Comparison of ENCODE assay signal across 11 cellular contexts in genomic region chr22:26587991-26588613, GRCh38. TPM values are rescaled to one million over a fixed set of nuclear protein-coding genes. Genes with fewer than 3 reads are reported as not detected.
DNase-seq lines count a peak whose midpoint lies in the region; ATAC-seq and TF ChIP-seq lines count a peak whose summit lies in the region.
"Had no signal": no experiment of that assay in that cellular context is flagged by ENCODE, and none has a peak within 500 bp of the region (broad histone marks: within the 10 kb centered on the region; RNA-seq: fewer than 3 reads in every experiment).

No MANE protein-coding gene starts in this region.

- POLR2A ChIA-PET in HEK293 (lab: Yijun Ruan, JAX): no interaction called here
- POLR2A ChIA-PET in activated CD4-positive, alpha-beta memory T cell treated with anti-CD3 and anti-CD28 coated beads for 36 hours (lab: Charles Lee): no interaction called here

- no peak overlapping the region for H3K27ac Mint-ChIP-seq in activated CD4-positive, alpha-beta memory T cell treated with anti-CD3 and anti-CD28 coated beads for 36 hours

- H3K36me3 Mint-ChIP-seq in activated CD4-positive, alpha-beta memory T cell treated with anti-CD3 and anti-CD28 coated beads for 36 hours: no peaks in the 10 kb centered on the region

- H3K4me3 Mint-ChIP-seq in activated CD4-positive, alpha-beta memory T cell treated with anti-CD3 and anti-CD28 coated beads for 36 hours: peak overlapping the region; percentile 86

- H3K4me1 ChIP-seq in HEK293 (ENCODE audit: control insufficient read depth, insufficient read depth, low read length) (no peaks in the 10 kb centered on the region), liver (ENCODE audit: control insufficient read depth in 4 of 4, insufficient read depth in 4 of 4, low read length in 3 of 4) (peaks cover 8 to 43% (median 39%) of the 10 kb centered on the region in 4 donors), aorta (ENCODE audit: control insufficient read depth in 1 of 2, insufficient read depth in 2 of 2, low read length in 2 of 2) (no peaks in the 10 kb centered on the region)

- 87% methylated on average over 4 of the region's 4 CpGs for WGBS in liver
- 91 to 97% methylated on average over 4 of the region's 4 CpGs for WGBS in aorta, 2 donors

- TF ChIP-seq RAD21 in liver (IDR thresholded peaks at IDR 0.05): no peak

- DNase-seq in AG08395 (ENCODE audit: low spot score): peak; percentile 38
- DNase-seq in activated CD4-positive, alpha-beta memory T cell treated with anti-CD3 and anti-CD28 coated beads for 36 hours: no peak
- no peak for DNase-seq in NCI-H524 treated with DMSO at 0.1 percent for 48 hours (lab: John Stamatoyannopoulos, UW)
- DNase-seq in aorta: no peak
- DNase-seq in NCI-H2196 (lab: John Stamatoyannopoulos, UW; ENCODE audit: unreplicated experiment): no peak
- DNase-seq: body of pancreas, NCI-H1694, testis had no signal

- no peaks in the 10 kb centered on the region for H3K27me3 ChIP-seq in liver (ENCODE audit: control insufficient read depth in 4 of 4, insufficient read depth in 4 of 4, low read length in 3 of 4)
- no peaks in the 10 kb centered on the region for H3K27me3 ChIP-seq in aorta (ENCODE audit: control insufficient read depth in 1 of 2, insufficient read depth in 2 of 2, low read length in 1 of 2)
- H3K27me3 ChIP-seq: body of pancreas, testis had no signal

- H3K9me3 Mint-ChIP-seq in activated CD4-positive, alpha-beta memory T cell treated with anti-CD3 and anti-CD28 coated beads for 36 hours: no peaks in the 10 kb centered on the region

- H3K27me3 Mint-ChIP-seq in activated CD4-positive, alpha-beta memory T cell treated with anti-CD3 and anti-CD28 coated beads for 36 hours: no peaks in the 10 kb centered on the region

- peaks cover 53% of the 10 kb centered on the region for H3K4me1 Mint-ChIP-seq in activated CD4-positive, alpha-beta memory T cell treated with anti-CD3 and anti-CD28 coated beads for 36 hours (ENCODE audit: low read depth)

- H3K9ac ChIP-seq in liver (ENCODE audit: low read depth in 1 of 2, low read length in 2 of 2): peak overlapping the region in 1 of 2 donors; percentile 80

- intact Hi-C loops in activated CD4-positive, alpha-beta memory T cell treated with anti-CD3 and anti-CD28 coated beads for 36 hours (cut with micrococcal nuclease): no loop called here
- intact Hi-C loops in aorta (cut with DNase I): no loop called here

- TF ChIP-seq CTCF in HEK293 (tag by site-specific recombination; IDR thresholded peaks at IDR 0.05) (no peak), liver (IDR thresholded peaks at IDR 0.05; ENCODE audit: low read depth, low read length, missing input control) (no peak)

- H3K27ac ChIP-seq in HEK293 (ENCODE audit: extremely low read depth, low read depth, low read length) (no peak overlapping the region), liver (ENCODE audit: low read depth in 1 of 2, low read length in 2 of 2) (peak overlapping the region; percentile 94 to 97), aorta (ENCODE audit: low read depth in 1 of 2, low read length in 2 of 2) (no peak overlapping the region)

- H3K9me3 ChIP-seq in HEK293 (ENCODE audit: control insufficient read depth, insufficient read depth, low read depth, low read length) (no peaks in the 10 kb centered on the region), liver (ENCODE audit: control insufficient read depth in 4 of 4, low read length in 3 of 4) (no peaks in the 10 kb centered on the region), aorta (ENCODE audit: control insufficient read depth, low read length) (no peaks in the 10 kb centered on the region)
- H3K9me3 ChIP-seq: body of pancreas, testis had no signal

- H3K36me3 ChIP-seq in HEK293 (ENCODE audit: control insufficient read depth in 2 of 2, insufficient read depth in 1 of 2, low read length in 2 of 2) (no peaks in the 10 kb centered on the region), liver (ENCODE audit: control insufficient read depth in 4 of 4, insufficient read depth in 3 of 4, low read depth in 1 of 4, low read length in 3 of 4) (peaks cover 0 to 4% (median 0%) of the 10 kb centered on the region in 4 donors), aorta (ENCODE audit: control insufficient read depth in 1 of 2, insufficient read depth in 2 of 2, low read length in 1 of 2) (no peaks in the 10 kb centered on the region)

- ATAC-seq in aorta (ENCODE audit: low FRiP score) (no peak), GM21528 (IDR thresholded peaks at IDR 0.05; ENCODE audit: low FRiP score, unreplicated experiment) (no peak)
- ATAC-seq: body of pancreas had no signal

- H3K4me3 ChIP-seq in HEK293 (ENCODE audit: low read depth, low read length): no peak overlapping the region
- H3K4me3 ChIP-seq in liver (ENCODE audit: low read depth in 1 of 3, low read length in 3 of 3): peak overlapping the region in 1 of 3 donors; percentile 95
- H3K4me3 ChIP-seq in aorta (ENCODE audit: low read length in 2 of 2): no peak overlapping the region
- H3K4me3 ChIP-seq: body of pancreas had no signal

- CTCF ChIA-PET in HEK293 (lab: Yijun Ruan, JAX): interaction anchor here (0.7 to 1.2 kb wide), 2 partner anchors 131 to 223 kb away, joined by 3 read pairs; no protein-coding TSS in a partner anchor
- CTCF ChIA-PET in activated CD4-positive, alpha-beta memory T cell treated with anti-CD3 and anti-CD28 coated beads for 36 hours (lab: Charles Lee): no interaction called here

TF ChIP-seq in HEK293, 187 proteins besides CTCF, POLR2A, EP300 and RAD21 (continues in another document):
- peak; percentile 51; the same call in 1 of the 2 replicates for TF ChIP-seq ZNF580 (tag by site-specific recombination; IDR thresholded peaks at IDR 0.05)
- TF ChIP-seq ZNF629 (tag by site-specific recombination; IDR thresholded peaks at IDR 0.05): no peak
- no peak for TF ChIP-seq OSR2 (tag by site-specific recombination; IDR thresholded peaks at IDR 0.05)
- no peak for TF ChIP-seq BCL6B (tag by site-specific recombination; IDR thresholded peaks at IDR 0.05)
- TF ChIP-seq KLF16 (tag by site-specific recombination; IDR thresholded peaks at IDR 0.05): no peak
- no peak for TF ChIP-seq ZNF211 (tag by site-specific recombination; IDR thresholded peaks at IDR 0.05; ENCODE audit: low read depth)
- no peak for TF ChIP-seq KLF10 (tag by site-specific recombination; IDR thresholded peaks at IDR 0.05)
- no peak for TF ChIP-seq ZNF626 (tag by site-specific recombination; IDR thresholded peaks at IDR 0.05)
- TF ChIP-seq ZNF146 (tag by site-specific recombination; IDR thresholded peaks at IDR 0.05): peak; percentile 93

TF ChIP-seq in liver, 16 proteins besides CTCF, POLR2A, EP300 and RAD21:
- TF ChIP-seq HNF4A (conservative IDR thresholded peaks at IDR 0.05): no peak
- no peak for TF ChIP-seq EGR1 (IDR thresholded peaks at IDR 0.05; ENCODE audit: low read depth in 2 of 2)
- no peak for TF ChIP-seq JUND (IDR thresholded peaks at IDR 0.05)
- no peak for TF ChIP-seq ZBTB33 (IDR thresholded peaks at IDR 0.05)
- no peak for TF ChIP-seq TAF1 (conservative IDR thresholded peaks at IDR 0.05)
- TF ChIP-seq YY1 (IDR thresholded peaks at IDR 0.05): no peak
- no peak for TF ChIP-seq SP1 (IDR thresholded peaks at IDR 0.05)
- no peak for TF ChIP-seq FOXA2 (IDR thresholded peaks at IDR 0.05)
- no peak for TF ChIP-seq ATF3 (IDR thresholded peaks at IDR 0.05)
- TF ChIP-seq FOXA1 (IDR thresholded peaks at IDR 0.05): no peak
- no peak for TF ChIP-seq RXRA (IDR thresholded peaks at IDR 0.05)
- TF ChIP-seq, protein P1, sequence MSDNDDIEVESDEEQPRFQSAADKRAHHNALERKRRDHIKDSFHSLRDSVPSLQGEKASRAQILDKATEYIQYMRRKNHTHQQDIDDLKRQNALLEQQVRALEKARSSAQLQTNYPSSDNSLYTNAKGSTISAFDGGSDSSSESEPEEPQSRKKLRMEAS (IDR thresholded peaks at IDR 0.05): no peak
- no peak for TF ChIP-seq HNF4G (IDR thresholded peaks at IDR 0.05)

RNA-seq across cellular contexts. Expression of gene TPST2, which starts 1.8 kb away (rescaled TPM):
- total RNA-seq in activated CD4-positive, alpha-beta memory T cell treated with anti-CD3 and anti-CD28 coated beads for 36 hours: 10 to 100 TPM; 27.9 to 31.2 TPM
- total RNA-seq in liver: 100 to 1,000 TPM in 1 of 2 donors, 10 to 100 TPM in 1; 33.3 to 109 TPM
- polyA plus RNA-seq in liver: 10 to 100 TPM; 58.1 to 81.3 TPM
- total RNA-seq in aorta: 10 to 100 TPM; 26.0 to 26.7 TPM
- 10 to 100 TPM; 10.8 TPM for polyA plus RNA-seq in aorta

RNA-seq across cellular contexts. Expression of gene CRYBB1, which starts 29.7 kb away (rescaled TPM):
- under 1 TPM in 1 of 2 experiments, not detected in 1; 0.48 TPM for total RNA-seq in activated CD4-positive, alpha-beta memory T cell treated with anti-CD3 and anti-CD28 coated beads for 36 hours
- 1 to 10 TPM in 1 of 2 donors, under 1 TPM in 1; 0.17 to 2.3 TPM for total RNA-seq in liver
- polyA plus RNA-seq in liver: under 1 TPM in 1 of 2 donors, not detected in 1; 0.32 TPM
- 1 to 10 TPM; 1.4 TPM for total RNA-seq in aorta
- polyA plus RNA-seq in aorta: 1 to 10 TPM in 1 of 2 donors, under 1 TPM in 1; 0.43 to 4.4 TPM
- total RNA-seq: testis had no signal

RNA-seq across cellular contexts. Expression of gene CRYBA4, which starts 33.7 kb away (rescaled TPM):
- total RNA-seq in activated CD4-positive, alpha-beta memory T cell treated with anti-CD3 and anti-CD28 coated beads for 36 hours: under 1 TPM in 1 of 2 experiments, not detected in 1; 0.36 TPM
- not detected for total RNA-seq in liver
- not detected for polyA plus RNA-seq in liver
- total RNA-seq in aorta: not detected
- not detected for polyA plus RNA-seq in aorta
- total RNA-seq: body of pancreas had no signal

Comparison
In these comparisons a context has a peak if more than half of its experiments do, and no peak if none do; other contexts are left out.
1. H3K27ac ChIP-seq: peak in liver (2 of 2); none in HEK293 (single experiment) and aorta (0 of 2).